In genomic region chr1:89799495-89799894, GRCh38 we compare ENCODE assay signal across 16 cellular contexts. TPM values are rescaled to one million over a fixed set of nuclear protein-coding genes. Genes with fewer than 3 reads are reported as not detected.
DNase-seq lines count a peak whose midpoint lies in the region; ATAC-seq and TF ChIP-seq lines count a peak whose summit lies in the region.
"Had no signal": no experiment of that assay in that cellular context is flagged by ENCODE, and none has a peak within 500 bp of the region (broad histone marks: within the 10 kb centered on the region; RNA-seq: fewer than 3 reads in every experiment).

No MANE protein-coding gene starts in this region.

- H3K4me1 ChIP-seq in BLaER1 treated with 17β-estradiol and CSF1 and Interleukin-3, amounts not matched to agents 10 nM and 100 nM, result peaks cover 7 to 30% (median 17%) of the 10 kb centered on the region in 10 experiments; a peak in 19 of 20 replicates
- H3K4me1 ChIP-seq in endodermal cell (ENCODE audit: control insufficient read depth, insufficient read depth, low read length), result no peaks in the 10 kb centered on the region
- H3K4me1 ChIP-seq: SJSA1 had no signal

- H3K36me3 Mint-ChIP-seq in endodermal cell (ENCODE audit: low read depth), result no peaks in the 10 kb centered on the region
- H3K36me3 Mint-ChIP-seq in activated CD8-positive, alpha-beta memory T cell treated with anti-CD3 and anti-CD28 coated beads, Interleukin-2, amount 10 ng/mL, durations not matched to agents 7 days and 5 days, result no peaks in the 10 kb centered on the region
- H3K36me3 Mint-ChIP-seq in CD4-positive, alpha-beta T cell (ENCODE audit: low read depth), result no peaks in the 10 kb centered on the region

- DNase-seq in SKM-1 (lab: John Stamatoyannopoulos, UW; ENCODE audit: unreplicated experiment) (peak; percentile 44), endodermal cell (no peak), WERI-Rb-1 (no peak), germinal center (ENCODE audit: low spot score) (no peak)
- no peak for DNase-seq in activated CD8-positive, alpha-beta memory T cell treated with anti-CD3 and anti-CD28 coated beads, Interleukin-2, amount 10 ng/mL, durations not matched to agents 7 days and 5 days
- DNase-seq in CD4-positive, alpha-beta T cell, result no peak
- DNase-seq: activated naive CD4-positive, alpha-beta T cell; effector memory CD4-positive, alpha-beta T cell; nephron progenitor cell; NK-92 treated with Interleukin-12 subunit alpha and Interleukin-12 subunit beta, amount 100 ng/mL, for 24 hours; stimulated activated naive CD4-positive, alpha-beta T cell treated with Interleukin-2 at 50 U/mL for 16 hours had no signal

- no peak overlapping the region for H3K4me3 ChIP-seq in BLaER1 treated with 17β-estradiol and CSF1 and Interleukin-3, amounts not matched to agents 10 nM and 100 nM
- H3K4me3 ChIP-seq in endodermal cell (ENCODE audit: low read length) (no peak overlapping the region), WERI-Rb-1 (ENCODE audit: low read depth, low read length) (no peak overlapping the region)
- H3K4me3 ChIP-seq: lung, SJSA1 had no signal

- POLR2A ChIA-PET in CD4-positive, alpha-beta T cell (lab: Charles Lee), result no interaction called here

- no peak overlapping the region for H3K4me3 Mint-ChIP-seq in endodermal cell
- no peak overlapping the region for H3K4me3 Mint-ChIP-seq in activated CD8-positive, alpha-beta memory T cell treated with anti-CD3 and anti-CD28 coated beads, Interleukin-2, amount 10 ng/mL, durations not matched to agents 7 days and 5 days
- no peak overlapping the region for H3K4me3 Mint-ChIP-seq in CD4-positive, alpha-beta T cell
- H3K4me3 Mint-ChIP-seq: nephron progenitor cell had no signal

- no peak overlapping the region for H3K27ac Mint-ChIP-seq in endodermal cell
- H3K27ac Mint-ChIP-seq in activated CD8-positive, alpha-beta memory T cell treated with anti-CD3 and anti-CD28 coated beads, Interleukin-2, amount 10 ng/mL, durations not matched to agents 7 days and 5 days, result no peak overlapping the region
- H3K27ac Mint-ChIP-seq in CD4-positive, alpha-beta T cell, result no peak overlapping the region

- H3K9ac ChIP-seq in BLaER1 treated with 17β-estradiol and CSF1 and Interleukin-3, amounts not matched to agents 10 nM and 100 nM, result peak overlapping the region in 1 of 11 experiments; percentile 25; a peak in 2 of 22 replicates
- H3K9ac ChIP-seq in endodermal cell (ENCODE audit: extremely low read depth, low read length, poor library complexity, severe bottlenecking), result no peak overlapping the region

- WGBS in endodermal cell (ENCODE audit: insufficient coverage in 1 of 2, insufficient read length in 1 of 2), 2 experiments, result 94% methylated on average over 4 of the region's 4 CpGs; no CpG with 5 or more reads in 1 of the 2 experiments

- intact Hi-C loops in CD4-positive, alpha-beta T cell (cut with DNase I, micrococcal nuclease), result no loop called here

- TF ChIP-seq CTCF in endodermal cell (conservative IDR thresholded peaks at IDR 0.05), result peak; percentile 43
- no peak for TF ChIP-seq CTCF in WERI-Rb-1 (IDR thresholded peaks at IDR 0.05; ENCODE audit: low read depth, low read length)
- no peak for TF ChIP-seq CTCF in CD4-positive, alpha-beta T cell (IDR thresholded peaks at IDR 0.05)

- no peaks in the 10 kb centered on the region for H3K36me3 ChIP-seq in BLaER1 treated with 17β-estradiol and CSF1 and Interleukin-3, amounts not matched to agents 10 nM and 100 nM
- H3K36me3 ChIP-seq in endodermal cell (ENCODE audit: control insufficient read depth, insufficient read depth, low read length), result no peaks in the 10 kb centered on the region
- no peaks in the 10 kb centered on the region for H3K36me3 ChIP-seq in WERI-Rb-1
- H3K36me3 ChIP-seq: SJSA1 had no signal

- H3K27me3 Mint-ChIP-seq in endodermal cell (ENCODE audit: insufficient read depth), result peaks cover 18% of the 10 kb centered on the region
- H3K27me3 Mint-ChIP-seq in activated CD8-positive, alpha-beta memory T cell treated with anti-CD3 and anti-CD28 coated beads, Interleukin-2, amount 10 ng/mL, durations not matched to agents 7 days and 5 days, result no peaks in the 10 kb centered on the region
- H3K27me3 Mint-ChIP-seq in CD4-positive, alpha-beta T cell, result no peaks in the 10 kb centered on the region

- peaks cover 4% of the 10 kb centered on the region for H3K9me3 Mint-ChIP-seq in endodermal cell
- no peaks in the 10 kb centered on the region for H3K9me3 Mint-ChIP-seq in activated CD8-positive, alpha-beta memory T cell treated with anti-CD3 and anti-CD28 coated beads, Interleukin-2, amount 10 ng/mL, durations not matched to agents 7 days and 5 days (ENCODE audit: low read depth)
- H3K9me3 Mint-ChIP-seq in CD4-positive, alpha-beta T cell, result no peaks in the 10 kb centered on the region

- peaks cover 0 to 4% (median 0%) of the 10 kb centered on the region in 11 experiments; a peak in 1 of 22 replicates for H3K9me3 ChIP-seq in BLaER1 treated with 17β-estradiol and CSF1 and Interleukin-3, amounts not matched to agents 10 nM and 100 nM (replicated peaks in 1 of 11)
- H3K9me3 ChIP-seq in endodermal cell (ENCODE audit: control insufficient read depth, low read length) (no peaks in the 10 kb centered on the region), WERI-Rb-1 (ENCODE audit: severe bottlenecking) (no peaks in the 10 kb centered on the region)
- no peaks in the 10 kb centered on the region for H3K9me3 ChIP-seq in CD4-positive, alpha-beta T cell (ENCODE audit: control insufficient read depth, low read length)
- H3K9me3 ChIP-seq: SJSA1 had no signal

- ATAC-seq in HG02678 (IDR thresholded peaks at IDR 0.05; ENCODE audit: unreplicated experiment), result peak; percentile 47
- no peak for ATAC-seq in activated CD8-positive, alpha-beta memory T cell treated with anti-CD3 and anti-CD28 coated beads, Interleukin-2, amount 10 ng/mL, durations not matched to agents 7 days and 5 days
- no peak for ATAC-seq in CD4-positive, alpha-beta T cell (ENCODE audit: poor library complexity)

- no peaks in the 10 kb centered on the region; a peak in 1 of 22 replicates for H4K20me1 ChIP-seq in BLaER1 treated with 17β-estradiol and CSF1 and Interleukin-3, amounts not matched to agents 10 nM and 100 nM

- no peaks in the 10 kb centered on the region for H3K27me3 ChIP-seq in BLaER1 treated with 17β-estradiol and CSF1 and Interleukin-3, amounts not matched to agents 10 nM and 100 nM
- peaks cover 5% of the 10 kb centered on the region for H3K27me3 ChIP-seq in endodermal cell (ENCODE audit: control insufficient read depth, insufficient read depth, low read length, poor library complexity, severe bottlenecking)
- no peaks in the 10 kb centered on the region for H3K27me3 ChIP-seq in WERI-Rb-1 (ENCODE audit: insufficient read depth, low read depth, severe bottlenecking)
- no peaks in the 10 kb centered on the region for H3K27me3 ChIP-seq in CD4-positive, alpha-beta T cell (ENCODE audit: control insufficient read depth, insufficient read depth, low read length)
- H3K27me3 ChIP-seq: SJSA1 had no signal

- CTCF ChIA-PET in activated CD8-positive, alpha-beta memory T cell treated with anti-CD3 and anti-CD28 coated beads, Interleukin-2, amount 10 ng/mL, durations not matched to agents 7 days and 5 days (lab: Charles Lee), result interaction anchor here (0.6 to 1.0 kb wide), 2 partner anchors 13 to 179 kb away, joined by 3 read pairs; no protein-coding TSS in a partner anchor
- CTCF ChIA-PET in CD4-positive, alpha-beta T cell (lab: Charles Lee), result no interaction called here

- H3K4me1 Mint-ChIP-seq in endodermal cell, result peaks cover 1% of the 10 kb centered on the region
- H3K4me1 Mint-ChIP-seq in activated CD8-positive, alpha-beta memory T cell treated with anti-CD3 and anti-CD28 coated beads, Interleukin-2, amount 10 ng/mL, durations not matched to agents 7 days and 5 days, result peaks cover 20% of the 10 kb centered on the region
- H3K4me1 Mint-ChIP-seq in CD4-positive, alpha-beta T cell (ENCODE audit: low read depth), result no peaks in the 10 kb centered on the region
- H3K4me1 Mint-ChIP-seq: nephron progenitor cell had no signal

- peak overlapping the region in 6 of 11 experiments; percentile 7 to 61 (median 58); a peak in 10 of 22 replicates for H3K27ac ChIP-seq in BLaER1 treated with 17β-estradiol and CSF1 and Interleukin-3, amounts not matched to agents 10 nM and 100 nM
- H3K27ac ChIP-seq in endodermal cell (ENCODE audit: low read depth, low read length) (no peak overlapping the region), WERI-Rb-1 (no peak overlapping the region)
- no peak overlapping the region for H3K27ac ChIP-seq in CD4-positive, alpha-beta T cell (ENCODE audit: low read depth, low read length)
- H3K27ac ChIP-seq: SJSA1, VCaP had no signal

- H3K4me2 ChIP-seq in BLaER1 treated with 17β-estradiol and CSF1 and Interleukin-3, amounts not matched to agents 10 nM and 100 nM, result peak overlapping the region; percentile 3 to 84 (median 68); a peak in 21 of 22 replicates

RNA-seq across cellular contexts. Expression of gene LRRC8D, which starts 21.3 kb away (rescaled TPM):
- 10 to 100 TPM; 23.8 to 33.8 TPM for total RNA-seq in endodermal cell
- 26.5 TPM for polyA plus RNA-seq in endodermal cell (2013, experiment 1 of 2)
- 21.1 TPM for polyA plus RNA-seq in endodermal cell (2013, experiment 2 of 2)
- 10 to 100 TPM; 19.2 to 27.7 TPM for total RNA-seq in activated CD8-positive, alpha-beta memory T cell treated with anti-CD3 and anti-CD28 coated beads, Interleukin-2, amount 10 ng/mL, durations not matched to agents 7 days and 5 days
- total RNA-seq in CD4-positive, alpha-beta T cell, result 10 to 100 TPM; 15.5 to 18.2 TPM

Comparison
In these comparisons a context has a peak if more than half of its experiments do, and no peak if none do; other contexts are left out.
1. H3K27ac ChIP-seq: peak in BLaER1 treated with 17β-estradiol and CSF1 and Interleukin-3, amounts not matched to agents 10 nM and 100 nM (6 of 11); none in endodermal cell (single experiment), WERI-Rb-1 (single experiment) and CD4-positive, alpha-beta T cell (single experiment).